Comparison of ENCODE assay signal across 6 cellular contexts in the genomic region with DNA sequence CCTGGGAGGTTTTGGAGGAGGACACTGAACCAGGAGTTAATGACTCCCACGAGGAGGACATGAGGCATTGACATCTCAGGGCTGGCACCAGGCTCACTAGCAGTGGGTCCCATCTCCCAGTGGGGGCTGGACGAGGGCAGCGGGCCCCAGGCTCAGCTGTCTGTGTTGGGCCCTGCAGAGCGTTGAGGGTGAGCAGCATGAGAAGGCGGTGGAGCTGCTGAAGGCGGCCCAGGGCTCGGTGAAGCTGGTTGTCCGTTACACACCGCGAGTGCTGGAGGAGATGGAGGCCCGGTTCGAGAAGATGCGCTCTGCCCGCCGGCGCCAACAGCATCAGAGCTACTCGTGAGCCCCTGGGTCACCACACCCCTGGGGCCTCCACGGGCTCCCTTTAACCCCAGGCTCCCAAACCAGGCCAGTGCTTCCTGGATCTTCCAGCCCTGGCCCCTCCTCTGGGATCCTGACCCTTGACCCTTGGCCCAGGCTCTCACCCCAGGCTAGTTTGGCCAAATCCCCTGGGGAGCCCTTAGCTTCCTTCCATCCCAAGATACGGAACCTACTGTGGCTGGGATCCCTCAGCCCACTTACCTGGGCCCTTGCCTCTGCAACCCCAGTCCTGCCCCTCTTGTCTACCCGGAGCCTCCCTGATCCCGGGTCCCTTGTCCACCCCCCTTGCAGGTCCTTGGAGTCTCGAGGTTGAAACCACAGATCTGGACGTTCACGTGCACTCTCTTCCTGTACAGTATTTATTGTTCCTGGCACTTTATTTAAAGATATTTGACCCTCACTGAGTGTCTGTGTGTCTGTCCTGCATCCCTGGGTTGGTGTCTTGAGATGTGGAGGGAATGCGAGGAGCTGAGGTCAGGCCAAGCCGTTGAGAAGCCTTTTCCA.
DNase-seq lines count a peak whose midpoint lies in the region; ATAC-seq and TF ChIP-seq lines count a peak whose summit lies in the region.

No MANE protein-coding gene starts in this region.

- peaks cover 60% of the 10 kb centered on the region for H3K4me1 Mint-ChIP-seq in stimulated activated naive CD8-positive, alpha-beta T cell treated with anti-CD3 and anti-CD28 coated beads, Interleukin-15, amount 100 ng/mL, for 72 hours

- H3K4me1 ChIP-seq in RWPE2 (ENCODE audit: insufficient read depth, poor library complexity, severe bottlenecking): peaks cover 4% of the 10 kb centered on the region

- ATAC-seq in RWPE2 (ENCODE audit: low read depth) (no peak), HG02852 (IDR thresholded peaks at IDR 0.05; ENCODE audit: unreplicated experiment) (no peak)
- ATAC-seq in stimulated activated naive CD8-positive, alpha-beta T cell treated with anti-CD3 and anti-CD28 coated beads, Interleukin-15, amount 100 ng/mL, for 72 hours: no peak

- peaks cover 18% of the 10 kb centered on the region for H3K27me3 Mint-ChIP-seq in stimulated activated naive CD8-positive, alpha-beta T cell treated with anti-CD3 and anti-CD28 coated beads, Interleukin-15, amount 100 ng/mL, for 72 hours

- H3K4me3 Mint-ChIP-seq in stimulated activated naive CD8-positive, alpha-beta T cell treated with anti-CD3 and anti-CD28 coated beads, Interleukin-15, amount 100 ng/mL, for 72 hours: peak overlapping the region; percentile 85 to 96

- H3K9me3 ChIP-seq in RWPE2 (ENCODE audit: severe bottlenecking): no peaks in the 10 kb centered on the region

- TF ChIP-seq CTCF in RWPE2 (IDR thresholded peaks at IDR 0.05; ENCODE audit: poor library complexity, severe bottlenecking): no peak
- no peak for TF ChIP-seq CTCF in fibroblast of pulmonary artery (IDR thresholded peaks at IDR 0.05; ENCODE audit: low read length, missing control alignments)

- H3K4me3 ChIP-seq in RWPE2 (ENCODE audit: severe bottlenecking) (peak overlapping the region; percentile 55), fibroblast of pulmonary artery (replicated peaks; ENCODE audit: low read depth, low read length) (peak overlapping the region; percentile 69)

- H3K27me3 ChIP-seq in RWPE2 (ENCODE audit: insufficient read depth, poor library complexity, severe bottlenecking): no peaks in the 10 kb centered on the region

- H3K36me3 ChIP-seq in RWPE2 (ENCODE audit: low read depth): no peaks in the 10 kb centered on the region

- H3K27ac Mint-ChIP-seq in stimulated activated naive CD8-positive, alpha-beta T cell treated with anti-CD3 and anti-CD28 coated beads, Interleukin-15, amount 100 ng/mL, for 72 hours: peak overlapping the region; percentile 87 to 97

- DNase-seq in RWPE2 (ENCODE audit: low spot score): no peak
- DNase-seq in fibroblast of pulmonary artery (ENCODE audit: low read depth): no peak
- DNase-seq in stimulated activated naive CD8-positive, alpha-beta T cell treated with anti-CD3 and anti-CD28 coated beads, Interleukin-15, amount 100 ng/mL, for 72 hours: peak in 1 of 2 donors; percentile 17
- DNase-seq in stimulated activated CD4-positive, alpha-beta T cell treated with anti-CD3 and anti-CD28 coated beads, Interleukin-2, amount 100 ng/mL, for 24 hours: no peak
- DNase-seq in GF-D8 (lab: John Stamatoyannopoulos, UW): no peak

- no peaks in the 10 kb centered on the region for H3K9me3 Mint-ChIP-seq in stimulated activated naive CD8-positive, alpha-beta T cell treated with anti-CD3 and anti-CD28 coated beads, Interleukin-15, amount 100 ng/mL, for 72 hours

- H3K27ac ChIP-seq in RWPE2 (ENCODE audit: poor library complexity, severe bottlenecking): peak overlapping the region; percentile 59
